ENCODE assay signal across 1 cellular context in the genomic region with DNA sequence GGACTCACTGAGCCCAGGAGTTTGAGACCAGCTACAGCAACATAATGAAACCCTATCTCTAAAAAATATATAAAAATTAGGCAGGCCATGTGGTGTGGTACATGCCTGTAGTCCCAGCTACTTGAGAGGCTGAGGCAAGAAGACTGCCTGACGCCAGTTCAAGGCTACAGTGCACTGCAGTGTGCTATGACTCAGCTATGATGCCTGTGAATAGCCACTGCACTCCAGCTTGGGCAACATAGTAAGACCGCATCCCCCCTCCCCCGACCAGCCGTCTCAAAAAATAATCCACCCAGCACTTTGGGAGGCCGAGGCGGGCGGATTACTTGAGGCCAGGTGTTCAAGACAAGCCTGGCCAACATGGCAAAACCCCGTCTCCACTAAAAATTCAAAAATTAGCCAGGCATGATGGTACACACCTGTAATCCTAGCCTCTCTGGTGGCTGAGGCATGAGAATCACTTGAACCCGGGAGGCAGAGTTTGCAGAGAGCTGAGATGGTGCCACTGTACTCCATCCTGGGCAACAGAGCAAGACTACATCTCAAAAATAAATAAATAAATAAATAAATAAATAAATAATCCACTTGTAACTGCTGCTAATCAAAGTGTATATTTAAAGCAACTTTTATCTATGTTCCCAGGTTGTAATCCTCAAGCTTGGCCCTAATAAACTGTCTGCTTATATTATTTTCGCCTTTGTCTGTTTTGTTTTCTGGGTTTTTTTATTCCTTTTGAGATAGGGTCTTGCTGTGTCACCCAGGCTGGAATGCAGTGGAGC.
TF ChIP-seq lines count a peak whose summit lies in the region.

No MANE protein-coding gene starts in this region.

TF ChIP-seq in IMR-90, 13 proteins besides CTCF, POLR2A, EP300 and RAD21:
- TF ChIP-seq SMC3 (IDR thresholded peaks at IDR 0.05; ENCODE audit: low read depth, low read length) (no peak), CEBPB (IDR thresholded peaks at IDR 0.05; ENCODE audit: low read depth, low read length) (no peak), MXI1 (IDR thresholded peaks at IDR 0.05; ENCODE audit: borderline replicate concordance, low read depth, low read length) (no peak), CHD1 (IDR thresholded peaks at IDR 0.05; ENCODE audit: low read depth, low read length) (no peak), BHLHE40 (IDR thresholded peaks at IDR 0.05; ENCODE audit: low read depth, low read length) (no peak), MAFK (IDR thresholded peaks at IDR 0.05; ENCODE audit: low read depth, low read length) (no peak), FOS (IDR thresholded peaks at IDR 0.05; ENCODE audit: low read depth, low read length) (no peak), MAZ (IDR thresholded peaks at IDR 0.05; ENCODE audit: borderline replicate concordance, low read depth, low read length) (no peak), NFE2L2 (IDR thresholded peaks at IDR 0.05; ENCODE audit: low read depth, low read length) (no peak), RFX5 (IDR thresholded peaks at IDR 0.05; ENCODE audit: low read depth, low read length) (no peak)
- TF ChIP-seq, protein P1, sequence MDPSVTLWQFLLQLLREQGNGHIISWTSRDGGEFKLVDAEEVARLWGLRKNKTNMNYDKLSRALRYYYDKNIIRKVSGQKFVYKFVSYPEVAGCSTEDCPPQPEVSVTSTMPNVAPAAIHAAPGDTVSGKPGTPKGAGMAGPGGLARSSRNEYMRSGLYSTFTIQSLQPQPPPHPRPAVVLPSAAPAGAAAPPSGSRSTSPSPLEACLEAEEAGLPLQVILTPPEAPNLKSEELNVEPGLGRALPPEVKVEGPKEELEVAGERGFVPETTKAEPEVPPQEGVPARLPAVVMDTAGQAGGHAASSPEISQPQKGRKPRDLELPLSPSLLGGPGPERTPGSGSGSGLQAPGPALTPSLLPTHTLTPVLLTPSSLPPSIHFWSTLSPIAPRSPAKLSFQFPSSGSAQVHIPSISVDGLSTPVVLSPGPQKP (IDR thresholded peaks at IDR 0.05; ENCODE audit: borderline replicate concordance, low read depth, low read length), result no peak
